ENCODE assay signal across 8 cellular contexts in genomic region chr17:8152112-8152775, GRCh38. TPM values are rescaled to one million over a fixed set of nuclear protein-coding genes. Genes with fewer than 3 reads are reported as not detected.
A peak's percentile ranks its signal among the peaks of the same experiment; 100 is the strongest.
DNase-seq lines count a peak whose midpoint lies in the region; ATAC-seq lines count a peak whose summit lies in the region.

PER1 (minus strand) TSS chr17:8152404; CDS start chr17:8150706, 1,698 bp downstream.

- peak; percentile 97 for DNase-seq in Caki2 (ENCODE audit: low read depth)
- peak; percentile 82 for DNase-seq in NOMO-1 treated with dmso at 0.1 percent for 144 hours (lab: John Stamatoyannopoulos, UW; ENCODE audit: unreplicated experiment)
- peak; percentile 71 to 73 for DNase-seq in activated CD8-positive, alpha-beta memory T cell treated with anti-CD3 and anti-CD28 coated beads for 4 hours (ENCODE audit: low read depth in 2 of 2)
- DNase-seq in effector memory CD8-positive, alpha-beta T cell, result peak; percentile 72 to 88 (median 86)
- peak; percentile 96 for DNase-seq in medulla oblongata (ENCODE audit: extremely low spot score)
- DNase-seq in stimulated activated CD4-positive, alpha-beta T cell treated with anti-CD3 and anti-CD28 coated beads, TNF-alpha, amount 100 ng/mL, for 4 hours (ENCODE audit: low read depth in 3 of 3), result peak; percentile 75 to 80 (median 77)

- H3K9me3 Mint-ChIP-seq in effector memory CD8-positive, alpha-beta T cell, result no peaks in the 10 kb centered on the region

- H3K4me3 Mint-ChIP-seq in effector memory CD8-positive, alpha-beta T cell, result no peak within 1 kb of the TSS

- H3K27ac Mint-ChIP-seq in effector memory CD8-positive, alpha-beta T cell, result no peak within 1 kb of the TSS

- no peaks in the 10 kb centered on the region for H3K36me3 Mint-ChIP-seq in effector memory CD8-positive, alpha-beta T cell (ENCODE audit: insufficient read depth)

- H3K4me1 Mint-ChIP-seq in effector memory CD8-positive, alpha-beta T cell (ENCODE audit: low read depth in 2 of 2), result peaks cover 14 to 49% of the 10 kb centered on the region in 2 donors

- ATAC-seq in HG03442 (IDR thresholded peaks at IDR 0.05; ENCODE audit: unreplicated experiment) (peak; percentile 26), GM18867 (IDR thresholded peaks at IDR 0.05; ENCODE audit: unreplicated experiment) (no peak)
- peak; percentile 16 for ATAC-seq in effector memory CD8-positive, alpha-beta T cell (replicated peaks)

- in situ Hi-C loops in Caki2 (cut with HindIII; ENCODE audit: low pct_unique_long_range_greater_than_20kb, low sequenced_read_pairs), result no loop called here

- no peaks in the 10 kb centered on the region for H3K27me3 Mint-ChIP-seq in effector memory CD8-positive, alpha-beta T cell

RNA-seq across cellular contexts. Expression of gene PER1, which starts in this region (rescaled TPM):
- total RNA-seq in Caki2 (2014; rRNA removed; shearing (Covaris generic); ENCODE audit: low replicate concordance), result 3.2 and 5.6 TPM in 2 replicates
